22 cellular contexts compared by ENCODE assay signal in the genomic region with DNA sequence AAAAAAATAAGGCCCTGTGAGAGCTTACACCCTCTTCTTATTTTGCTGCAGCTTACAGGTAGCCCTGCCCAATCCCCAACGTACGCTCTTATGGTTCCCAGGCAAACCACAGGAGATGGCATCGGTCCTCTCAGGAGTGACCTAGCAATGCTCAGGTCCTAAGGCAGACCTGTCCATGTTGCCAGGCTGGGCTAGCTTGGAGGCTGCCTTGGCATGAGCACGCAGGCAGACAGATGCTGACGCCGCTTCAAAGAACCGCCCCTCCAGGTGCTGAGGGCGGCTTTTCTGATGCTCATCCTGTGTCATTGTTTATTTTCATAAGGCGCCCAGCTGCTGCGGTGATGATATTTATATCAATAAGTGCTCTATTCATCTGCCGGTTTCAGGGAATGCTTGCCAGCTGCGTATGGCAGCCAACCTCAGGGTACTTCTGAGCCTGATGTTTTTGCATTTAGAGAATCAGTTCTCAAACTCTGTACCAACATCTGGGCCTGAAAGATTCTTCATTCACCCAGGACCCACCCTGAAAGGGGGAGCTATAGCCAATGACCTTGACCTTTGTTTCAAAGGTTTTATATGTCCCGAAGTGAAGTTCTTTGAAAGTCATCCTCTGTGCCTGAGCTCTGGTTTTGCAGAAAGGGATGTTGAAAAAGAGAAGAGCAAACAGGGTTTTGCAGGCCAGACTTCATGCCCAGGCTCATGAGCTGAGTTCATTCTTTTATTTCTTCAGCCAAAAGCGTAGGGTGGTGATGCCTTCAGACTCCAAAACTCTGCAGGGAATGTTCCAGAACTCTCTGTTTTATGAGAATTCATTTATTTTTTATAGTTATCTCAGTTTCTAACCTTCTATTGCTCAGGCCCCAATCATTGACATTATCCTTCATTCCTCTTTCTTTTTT.
A peak's percentile ranks its signal among the peaks of the same experiment; 100 is the strongest.
DNase-seq lines count a peak whose midpoint lies in the region; ATAC-seq and TF ChIP-seq lines count a peak whose summit lies in the region.
"Had no signal": no experiment of that assay in that cellular context is flagged by ENCODE, and none has a peak within 500 bp of the region (broad histone marks: within the 10 kb centered on the region; RNA-seq: fewer than 3 reads in every experiment).

No MANE protein-coding gene starts in this region.

- H3K27ac ChIP-seq in testis, result peak overlapping the region in 1 of 2 donors; percentile 61
- no peak overlapping the region for H3K27ac ChIP-seq in caudate nucleus (ENCODE audit: low read depth, low read length)
- H3K27ac ChIP-seq: BLaER1, thoracic aorta, vagina had no signal

- H3K4me1 ChIP-seq in testis, result no peaks in the 10 kb centered on the region
- H3K4me1 ChIP-seq: HAP-1, vagina had no signal

- no peak for TF ChIP-seq CTCF in testis (IDR thresholded peaks at IDR 0.05)

- no peak for TF ChIP-seq POLR2A in testis (IDR thresholded peaks at IDR 0.05)

- peak; percentile 40 for ATAC-seq in left ventricle myocardium superior
- ATAC-seq in Right ventricle myocardium superior (ENCODE audit: poor library complexity), result no peak
- ATAC-seq in HG03175 (IDR thresholded peaks at IDR 0.05; ENCODE audit: unreplicated experiment), result no peak
- ATAC-seq in HG03521 (IDR thresholded peaks at IDR 0.05; ENCODE audit: unreplicated experiment), result no peak
- ATAC-seq: activated T-cell treated with anti-CD3 and anti-CD28 coated beads, Interleukin-2, amount 50 U/mL, for 72 hours; stimulated activated memory B cell treated with anti-CD40 and anti-IgM and Interleukin-4, amounts not matched to agents 10 μg/mL and 1 μg/mL and 100 μg/mL, for 72 hours had no signal

- no peaks in the 10 kb centered on the region for H3K27me3 ChIP-seq in testis
- H3K27me3 ChIP-seq: BLaER1, vagina had no signal

- DNase-seq in left ventricle myocardium superior (no peak), Right ventricle myocardium superior (no peak), NCI-H2029 (lab: John Stamatoyannopoulos, UW) (peak; percentile 97), NCI-H748 (lab: John Stamatoyannopoulos, UW; ENCODE audit: unreplicated experiment) (peak; percentile 94), testis (peak; percentile 28), caudate nucleus (lab: John Stamatoyannopoulos, UW) (no peak)
- DNase-seq: activated CD4-positive, alpha-beta T cell treated with anti-CD3 and anti-CD28 coated beads, Interleukin-2, amount 10 ng/mL, durations not matched to agents 24 days and 14 days; activated naive CD4-positive, alpha-beta T cell treated with anti-CD3 and anti-CD28 coated beads for 36 hours; activated T-cell treated with anti-CD3 and anti-CD28 coated beads, Interleukin-2, amount 50 U/mL, for 72 hours; amniotic stem cell; cortex of kidney; endodermal cell; KBM-7; kidney; stimulated activated CD4-positive, alpha-beta T cell treated with anti-CD3 and anti-CD28 coated beads, Interleukin-1b, Interleukin-23, amount 100 ng/mL, for 48 hours had no signal

- no peaks in the 10 kb centered on the region for H3K36me3 ChIP-seq in testis (ENCODE audit: low read depth, missing control alignments)
- H3K36me3 ChIP-seq: BLaER1, HAP-1, thoracic aorta, vagina had no signal

- 59% methylated on average over 12 to 14 of the region's 14 CpGs for WGBS in testis, 2 donors

- H3K9me3 ChIP-seq in testis, result no peaks in the 10 kb centered on the region
- H3K9me3 ChIP-seq: BLaER1, HAP-1, thoracic aorta, vagina had no signal

- intact Hi-C loops in left ventricle myocardium superior (cut with micrococcal nuclease) (no loop called here), Right ventricle myocardium superior (cut with DNase I) (no loop called here), testis (cut with DNase I; ENCODE audit: low total_unique reads) (no loop called here)

- H3K4me3 ChIP-seq in testis, result no peak overlapping the region
- H3K4me3 ChIP-seq: BLaER1, HAP-1, thoracic aorta, vagina had no signal

Comparison
In these comparisons a context has a peak if more than half of its experiments do, and no peak if none do; other contexts are left out.
1. DNase-seq: peak in NCI-H2029 (single experiment), NCI-H748 (single experiment) and testis (single experiment); none in left ventricle myocardium superior (single experiment), Right ventricle myocardium superior (single experiment) and caudate nucleus (0 of 61).